ENCODE assay signal across 8 cellular contexts in genomic region chr14:63642229-63642611, GRCh38. TPM values are rescaled to one million over a fixed set of nuclear protein-coding genes. Genes with fewer than 3 reads are reported as not detected.
DNase-seq lines count a peak whose midpoint lies in the region; ATAC-seq and TF ChIP-seq lines count a peak whose summit lies in the region.

No MANE protein-coding gene starts in this region.

- peaks cover 0 to 32% (median 25%) of the 10 kb centered on the region in 11 experiments; a peak in 18 of 22 replicates for H3K36me3 ChIP-seq in BLaER1 treated with 17β-estradiol and CSF1 and Interleukin-3, amounts not matched to agents 10 nM and 100 nM
- H3K36me3 ChIP-seq in lung (ENCODE audit: control insufficient read depth in 2 of 2, insufficient read depth in 2 of 2, low read length in 2 of 2) = no peaks in the 10 kb centered on the region

- ATAC-seq in GM19395 (IDR thresholded peaks at IDR 0.05; ENCODE audit: unreplicated experiment) = peak; percentile 74
- ATAC-seq in HG03558 (IDR thresholded peaks at IDR 0.05; ENCODE audit: extremely low read depth, unreplicated experiment) = peak; percentile 23
- ATAC-seq in lung (ENCODE audit: insufficient read depth, low FRiP score) = peak; percentile 83

- H3K4me1 ChIP-seq in BLaER1 treated with 17β-estradiol and CSF1 and Interleukin-3, amounts not matched to agents 10 nM and 100 nM = peaks cover 14 to 33% (median 26%) of the 10 kb centered on the region in 10 experiments; a peak in 19 of 20 replicates
- no peaks in the 10 kb centered on the region for H3K4me1 ChIP-seq in lung (ENCODE audit: control insufficient read depth in 2 of 2, insufficient read depth in 2 of 2, low read length in 2 of 2)

- H3K4me2 ChIP-seq in BLaER1 treated with 17β-estradiol and CSF1 and Interleukin-3, amounts not matched to agents 10 nM and 100 nM = peak overlapping the region; percentile 65 to 85 (median 72); a peak in 21 of 22 replicates

- peaks cover 2 to 12% (median 10%) of the 10 kb centered on the region in 11 experiments; a peak in 20 of 22 replicates for H3K9me3 ChIP-seq in BLaER1 treated with 17β-estradiol and CSF1 and Interleukin-3, amounts not matched to agents 10 nM and 100 nM (replicated peaks in 1 of 11)
- H3K9me3 ChIP-seq in lung (ENCODE audit: control insufficient read depth in 2 of 2, insufficient read depth in 1 of 2, low read length in 1 of 2) = no peaks in the 10 kb centered on the region

- H3K4me3 ChIP-seq in BLaER1 treated with 17β-estradiol and CSF1 and Interleukin-3, amounts not matched to agents 10 nM and 100 nM = peak overlapping the region; percentile 62 to 79 (median 68)
- peak overlapping the region; percentile 15 for H3K4me3 ChIP-seq in lung

- H3K27ac ChIP-seq in BLaER1 treated with 17β-estradiol and CSF1 and Interleukin-3, amounts not matched to agents 10 nM and 100 nM = peak overlapping the region; percentile 82 to 97 (median 90)
- peak overlapping the region; percentile 89 to 95 for H3K27ac ChIP-seq in lung (ENCODE audit: low read depth in 1 of 2, low read length in 1 of 2)

- WGBS in lung, 2 donors = 0% methylated on average over 12 of the region's 12 CpGs

- TF ChIP-seq CTCF in lung (IDR thresholded peaks at IDR 0.05; ENCODE audit: control extremely low read depth, extremely low read depth) = no peak

- H4K20me1 ChIP-seq in BLaER1 treated with 17β-estradiol and CSF1 and Interleukin-3, amounts not matched to agents 10 nM and 100 nM = no peaks in the 10 kb centered on the region; a peak in 2 of 22 replicates

- no peaks in the 10 kb centered on the region for H3K27me3 ChIP-seq in BLaER1 treated with 17β-estradiol and CSF1 and Interleukin-3, amounts not matched to agents 10 nM and 100 nM
- no peaks in the 10 kb centered on the region for H3K27me3 ChIP-seq in lung (ENCODE audit: control insufficient read depth, insufficient read depth)

- DNase-seq in NCI-H748 (lab: John Stamatoyannopoulos, UW; ENCODE audit: unreplicated experiment) (peak; percentile 94), lung (ENCODE audit: low spot score) (peak; percentile 88)
- DNase-seq in activated CD4-positive, alpha-beta T cell treated with anti-CD3 and anti-CD28 coated beads, Interleukin-2, amount 50 U/mL, for 4 hours = peak; percentile 68 to 73
- peak; percentile 75 for DNase-seq in effector CD8-positive, alpha-beta T cell (lab: John Stamatoyannopoulos, UW)
- peak in 2 of 3 experiments; percentile 54 to 68 for DNase-seq in stimulated activated CD4-positive, alpha-beta T cell treated with anti-CD3 and anti-CD28 coated beads, TNF-alpha, amount 100 ng/mL, for 4 hours (ENCODE audit: low read depth in 3 of 3)

- peak overlapping the region; percentile 82 to 93 (median 88) for H3K9ac ChIP-seq in BLaER1 treated with 17β-estradiol and CSF1 and Interleukin-3, amounts not matched to agents 10 nM and 100 nM

RNA-seq across cellular contexts. Expression of gene WDR89, which starts 0.5 kb away (rescaled TPM):
- 10 to 100 TPM; 10.1 to 17.9 TPM for total RNA-seq in lung
- polyA plus RNA-seq in lung = 1 to 10 TPM; 7.0 to 7.4 TPM

Comparison
In these comparisons a context has a peak if more than half of its experiments do, and no peak if none do; other contexts are left out.
1. Peak in every context shown above with its lines: DNase-seq, ATAC-seq, H3K4me3 ChIP-seq and H3K27ac ChIP-seq.
2. ATAC-seq: peak in every context shown above with its lines; median percentile 83 in lung; 74 in GM19395; 23 in HG03558.